In genomic region chr2:219484343-219485200, GRCh38 we compare ENCODE assay signal across 9 cellular contexts. TPM values are rescaled to one million over a fixed set of nuclear protein-coding genes. Genes with fewer than 3 reads are reported as not detected.
DNase-seq lines count a peak whose midpoint lies in the region; ATAC-seq and TF ChIP-seq lines count a peak whose summit lies in the region.
"Had no signal": no experiment of that assay in that cellular context is flagged by ENCODE, and none has a peak within 500 bp of the region (broad histone marks: within the 10 kb centered on the region; RNA-seq: fewer than 3 reads in every experiment).

No MANE protein-coding gene starts in this region.

- peaks cover 24% of the 10 kb centered on the region for H3K27me3 Mint-ChIP-seq in activated naive CD4-positive, alpha-beta T cell treated with anti-CD3 and anti-CD28 coated beads, Interleukin-2, amount 50 U/mL, for 24 hours
- H3K27me3 Mint-ChIP-seq in effector memory CD8-positive, alpha-beta T cell: peaks cover 42 to 97% of the 10 kb centered on the region in 2 donors
- H3K27me3 Mint-ChIP-seq in mesothelial cell of epicardium (ENCODE audit: low read depth): peaks cover 61% of the 10 kb centered on the region
- H3K27me3 Mint-ChIP-seq in type B pancreatic cell: peaks cover 59% of the 10 kb centered on the region

- TF ChIP-seq CTCF in mesothelial cell of epicardium (IDR thresholded peaks at IDR 0.05; ENCODE audit: unreplicated experiment) (no peak), type B pancreatic cell (conservative IDR thresholded peaks at IDR 0.05) (no peak)

- H3K36me3 Mint-ChIP-seq in activated naive CD4-positive, alpha-beta T cell treated with anti-CD3 and anti-CD28 coated beads, Interleukin-2, amount 50 U/mL, for 24 hours: no peaks in the 10 kb centered on the region
- no peaks in the 10 kb centered on the region for H3K36me3 Mint-ChIP-seq in effector memory CD8-positive, alpha-beta T cell (ENCODE audit: insufficient read depth)
- H3K36me3 Mint-ChIP-seq in mesothelial cell of epicardium (peaks cover 3% of the 10 kb centered on the region), type B pancreatic cell (no peaks in the 10 kb centered on the region)

- peaks cover 4% of the 10 kb centered on the region for H3K4me1 Mint-ChIP-seq in activated naive CD4-positive, alpha-beta T cell treated with anti-CD3 and anti-CD28 coated beads, Interleukin-2, amount 50 U/mL, for 24 hours
- H3K4me1 Mint-ChIP-seq in effector memory CD8-positive, alpha-beta T cell (ENCODE audit: low read depth in 2 of 2): peaks cover 5 to 8% of the 10 kb centered on the region in 2 donors
- H3K4me1 Mint-ChIP-seq in mesothelial cell of epicardium (peaks cover 8% of the 10 kb centered on the region), type B pancreatic cell (ENCODE audit: unreplicated experiment) (peaks cover 23% of the 10 kb centered on the region)

- peak; percentile 52 for ATAC-seq in effector memory CD8-positive, alpha-beta T cell (replicated peaks)
- no peak for ATAC-seq in GM19328 (IDR thresholded peaks at IDR 0.05; ENCODE audit: unreplicated experiment)

- no peaks in the 10 kb centered on the region for H3K9me3 Mint-ChIP-seq in activated naive CD4-positive, alpha-beta T cell treated with anti-CD3 and anti-CD28 coated beads, Interleukin-2, amount 50 U/mL, for 24 hours
- H3K9me3 Mint-ChIP-seq in effector memory CD8-positive, alpha-beta T cell: no peaks in the 10 kb centered on the region
- H3K9me3 Mint-ChIP-seq in mesothelial cell of epicardium (no peaks in the 10 kb centered on the region), type B pancreatic cell (no peaks in the 10 kb centered on the region)

- H3K4me3 Mint-ChIP-seq in activated naive CD4-positive, alpha-beta T cell treated with anti-CD3 and anti-CD28 coated beads, Interleukin-2, amount 50 U/mL, for 24 hours: peak overlapping the region; percentile 58
- peak overlapping the region; percentile 66 to 73 for H3K4me3 Mint-ChIP-seq in effector memory CD8-positive, alpha-beta T cell
- peak overlapping the region; percentile 52 for H3K4me3 Mint-ChIP-seq in mesothelial cell of epicardium
- peak overlapping the region; percentile 65 for H3K4me3 Mint-ChIP-seq in type B pancreatic cell

- no peak for DNase-seq in activated naive CD4-positive, alpha-beta T cell treated with anti-CD3 and anti-CD28 coated beads, Interleukin-2, amount 50 U/mL, for 16 hours
- DNase-seq in effector memory CD8-positive, alpha-beta T cell: no peak
- DNase-seq in mesothelial cell of epicardium (ENCODE audit: low spot score in 2 of 2, unreplicated experiment in 2 of 2): peak in 1 of 2 experiments; percentile 54
- DNase-seq in type B pancreatic cell (ENCODE audit: extremely low spot score, unreplicated experiment): no peak
- DNase-seq in dedifferentiated amniotic fluid mesenchymal stem cell (ENCODE audit: extremely low spot score): no peak
- no peak for DNase-seq in LoVo (ENCODE audit: low spot score)

- no peak overlapping the region for H3K27ac Mint-ChIP-seq in activated naive CD4-positive, alpha-beta T cell treated with anti-CD3 and anti-CD28 coated beads, Interleukin-2, amount 50 U/mL, for 24 hours
- no peak overlapping the region for H3K27ac Mint-ChIP-seq in effector memory CD8-positive, alpha-beta T cell
- no peak overlapping the region for H3K27ac Mint-ChIP-seq in mesothelial cell of epicardium
- H3K27ac Mint-ChIP-seq in type B pancreatic cell: no peak overlapping the region

RNA-seq across cellular contexts. Expression of gene GMPPA, which starts 14.1 kb away (rescaled TPM):
- 34.5 to 37.3 TPM (median 36.0 TPM) in 3 replicates for total RNA-seq in mesothelial cell of epicardium
- total RNA-seq in type B pancreatic cell (ENCODE audit: low replicate concordance): 34.4 and 48.8 TPM in 2 replicates

RNA-seq across cellular contexts. Expression of gene ASIC4, which starts 29.7 kb away (rescaled TPM):
- total RNA-seq in mesothelial cell of epicardium (0.98 to 1.4 TPM (median 1.1 TPM) in 3 replicates), type B pancreatic cell (ENCODE audit: low replicate concordance) (0.79 and 0.99 TPM in 2 replicates)
- total RNA-seq: T-helper 1 cell treated with Interleukin-12 subunit alpha and Interleukin-12 subunit beta and Interleukin-4 antibody, amounts not matched to agents 30 ng/mL and 1 ng/mL, for 36 hours had no signal

RNA-seq across cellular contexts. Expression of gene SPEG, which starts 49.9 kb away (rescaled TPM):
- total RNA-seq in mesothelial cell of epicardium (95.4 to 97.7 TPM (median 97.7 TPM) in 3 replicates), type B pancreatic cell (ENCODE audit: low replicate concordance) (11.5 and 49.4 TPM in 2 replicates)

RNA-seq across cellular contexts. Expression of gene CHPF, which starts 59.0 kb away (rescaled TPM):
- total RNA-seq in mesothelial cell of epicardium: 78.1 to 81.0 TPM (median 78.5 TPM) in 3 replicates
- total RNA-seq in type B pancreatic cell (ENCODE audit: low replicate concordance): 47.5 and 73.7 TPM in 2 replicates

RNA-seq across cellular contexts. Expression of gene TMEM198, which starts 59.3 kb away (rescaled TPM):
- total RNA-seq in mesothelial cell of epicardium (3.6 to 4.0 TPM (median 3.7 TPM) in 3 replicates), type B pancreatic cell (ENCODE audit: low replicate concordance) (7.8 and 9.7 TPM in 2 replicates)
